ENCODE assay signal across 8 cellular contexts in genomic region chr3:25783661-25784512, GRCh38. TPM values are rescaled to one million over a fixed set of nuclear protein-coding genes. Genes with fewer than 3 reads are reported as not detected.
A peak's percentile ranks its signal among the peaks of the same experiment; 100 is the strongest.
DNase-seq lines count a peak whose midpoint lies in the region; ATAC-seq and TF ChIP-seq lines count a peak whose summit lies in the region.

No MANE protein-coding gene starts in this region.

- H3K27ac ChIP-seq in GM23338 (ENCODE audit: low read depth) (peak overlapping the region; percentile 70; the same call in 1 of the 2 replicates), Karpas-422 (ENCODE audit: low read length) (no peak overlapping the region)

- no peaks in the 10 kb centered on the region for H3K9me3 Mint-ChIP-seq in activated CD4-positive, alpha-beta T cell treated with anti-CD3 and anti-CD28 coated beads, Interleukin-2, amount 10 ng/mL, durations not matched to agents 7 days and 5 days
- H3K9me3 Mint-ChIP-seq in GM23338 = peaks cover 4% of the 10 kb centered on the region; the same call in 1 of the 3 replicates
- no peaks in the 10 kb centered on the region for H3K9me3 Mint-ChIP-seq in naive B cell

- H3K27me3 ChIP-seq in GM23338 (ENCODE audit: insufficient read depth) (peaks cover 6% of the 10 kb centered on the region; the same call in 1 of the 2 replicates), Karpas-422 (ENCODE audit: low read length) (no peaks in the 10 kb centered on the region)

- H3K4me3 Mint-ChIP-seq in activated CD4-positive, alpha-beta T cell treated with anti-CD3 and anti-CD28 coated beads, Interleukin-2, amount 10 ng/mL, durations not matched to agents 7 days and 5 days = peak overlapping the region; percentile 81
- H3K4me3 Mint-ChIP-seq in GM23338 = peak overlapping the region; percentile 72
- peak overlapping the region; percentile 77 to 95 (median 86) for H3K4me3 Mint-ChIP-seq in naive B cell

- DNase-seq in activated CD4-positive, alpha-beta T cell treated with anti-CD3 and anti-CD28 coated beads, Interleukin-2, amount 10 ng/mL, durations not matched to agents 7 days and 5 days = peak; percentile 54
- DNase-seq in activated CD4-positive, alpha-beta T cell treated with anti-CD3 and anti-CD28 coated beads, Interleukin-2, amount 50 U/mL, for 1 hour = no peak
- peak; percentile 92 for DNase-seq in GM23338 (ENCODE audit: low spot score)
- DNase-seq in Karpas-422 = peak; percentile 72
- DNase-seq in SW480 (ENCODE audit: low spot score) = peak; percentile 56
- peak; percentile 33 for DNase-seq in naive B cell
- DNase-seq in mesenteric fat pad (ENCODE audit: low spot score) = no peak

- 0 out of 2 replicates have a peak, but pooled peaks cover 6% of the 10 kb centered on the region for H4K20me1 ChIP-seq in GM23338 (replicated peaks; ENCODE audit: insufficient read depth)
- H4K20me1 ChIP-seq in Karpas-422 (ENCODE audit: insufficient read depth, low read depth, low read length) = no peaks in the 10 kb centered on the region

- H2AFZ ChIP-seq in GM23338 (peak overlapping the region; percentile 64; the same call in 1 of the 2 replicates), Karpas-422 (ENCODE audit: low read length) (peak overlapping the region; percentile 44)

- CTCF ChIA-PET in activated CD4-positive, alpha-beta T cell treated with anti-CD3 and anti-CD28 coated beads, Interleukin-2, amount 10 ng/mL, durations not matched to agents 7 days and 5 days (lab: Charles Lee) = interaction anchor here (0.8 to 1.3 kb wide), 4 partner anchors 11 to 136 kb away, joined by 3 read pairs; no protein-coding TSS in a partner anchor

- TF ChIP-seq CTCF in GM23338 (conservative IDR thresholded peaks at IDR 0.05; ENCODE audit: low read depth in 2 of 2) = no peak

- H3K4me3 ChIP-seq in GM23338 (peak overlapping the region; percentile 59), Karpas-422 (ENCODE audit: low read length) (peak overlapping the region; percentile 64)

- H3K9me2 ChIP-seq in GM23338 (ENCODE audit: insufficient read depth) (no peaks in the 10 kb centered on the region), Karpas-422 (replicated peaks; ENCODE audit: insufficient read depth, low read length) (no peaks in the 10 kb centered on the region)

- ATAC-seq in GM23338 (peak; percentile 88), esophagus mucosa (peak; percentile 50), naive B cell (ENCODE audit: low read depth in 2 of 2) (peak; percentile 11 to 13)

- peaks cover 37% of the 10 kb centered on the region for H3K79me2 ChIP-seq in GM23338 (replicated peaks; ENCODE audit: insufficient read depth)
- peaks cover 43% of the 10 kb centered on the region for H3K79me2 ChIP-seq in Karpas-422 (ENCODE audit: low read length)

- POLR2A ChIA-PET in activated CD4-positive, alpha-beta T cell treated with anti-CD3 and anti-CD28 coated beads, Interleukin-2, amount 10 ng/mL, durations not matched to agents 7 days and 5 days (lab: Charles Lee) = no interaction called here

- no peaks in the 10 kb centered on the region for H3K27me3 Mint-ChIP-seq in activated CD4-positive, alpha-beta T cell treated with anti-CD3 and anti-CD28 coated beads, Interleukin-2, amount 10 ng/mL, durations not matched to agents 7 days and 5 days
- H3K27me3 Mint-ChIP-seq in GM23338 (ENCODE audit: insufficient read depth, low read depth, poor library complexity) (peaks cover 2% of the 10 kb centered on the region), naive B cell (no peaks in the 10 kb centered on the region)

- H3K4me1 Mint-ChIP-seq in activated CD4-positive, alpha-beta T cell treated with anti-CD3 and anti-CD28 coated beads, Interleukin-2, amount 10 ng/mL, durations not matched to agents 7 days and 5 days = peaks cover 49% of the 10 kb centered on the region
- peaks cover 38% of the 10 kb centered on the region for H3K4me1 Mint-ChIP-seq in GM23338
- H3K4me1 Mint-ChIP-seq in naive B cell = peaks cover 26 to 37% (median 37%) of the 10 kb centered on the region in 3 donors

- no peaks in the 10 kb centered on the region for H3K36me3 ChIP-seq in GM23338 (ENCODE audit: insufficient read depth)
- peaks cover 12% of the 10 kb centered on the region; the same call in 1 of the 2 replicates for H3K36me3 ChIP-seq in Karpas-422 (ENCODE audit: insufficient read depth, low read length)

- peak overlapping the region; percentile 86 for H3K27ac Mint-ChIP-seq in activated CD4-positive, alpha-beta T cell treated with anti-CD3 and anti-CD28 coated beads, Interleukin-2, amount 10 ng/mL, durations not matched to agents 7 days and 5 days
- no peak overlapping the region for H3K27ac Mint-ChIP-seq in GM23338
- H3K27ac Mint-ChIP-seq in naive B cell = peak overlapping the region; percentile 91 to 98 (median 95)

- H3K9ac ChIP-seq in Karpas-422 (ENCODE audit: low read length) = peak overlapping the region; percentile 75

- H3K4me1 ChIP-seq in GM23338 (ENCODE audit: insufficient read depth) (peaks cover 30% of the 10 kb centered on the region), Karpas-422 (ENCODE audit: low read length) (peaks cover 41% of the 10 kb centered on the region)

- peaks cover 10% of the 10 kb centered on the region for H3K36me3 Mint-ChIP-seq in activated CD4-positive, alpha-beta T cell treated with anti-CD3 and anti-CD28 coated beads, Interleukin-2, amount 10 ng/mL, durations not matched to agents 7 days and 5 days (ENCODE audit: low read depth)
- H3K36me3 Mint-ChIP-seq in GM23338 (ENCODE audit: low read depth) (no peaks in the 10 kb centered on the region), naive B cell (peaks cover 0 to 7% of the 10 kb centered on the region in 2 donors)

- H3F3A ChIP-seq in GM23338 (replicated peaks; ENCODE audit: low read depth) = no peaks in the 10 kb centered on the region

- H3K4me2 ChIP-seq in GM23338 (peak overlapping the region; percentile 77), Karpas-422 (ENCODE audit: low read depth, low read length, poor library complexity, severe bottlenecking) (peak overlapping the region; percentile 81)

- no peaks in the 10 kb centered on the region for H3K9me3 ChIP-seq in Karpas-422 (ENCODE audit: low read length)

TF ChIP-seq in GM23338, 12 proteins besides CTCF, POLR2A, EP300 and RAD21:
- no peak for TF ChIP-seq JUNB (IDR thresholded peaks at IDR 0.05; ENCODE audit: unreplicated experiment)
- no peak for TF ChIP-seq EZH2 (IDR thresholded peaks at IDR 0.05; ENCODE audit: low read depth, unreplicated experiment)
- no peak for TF ChIP-seq ZNF114 (CRISPR knock-in tag; IDR thresholded peaks at IDR 0.05)
- TF ChIP-seq ZNF331 (CRISPR knock-in tag; IDR thresholded peaks at IDR 0.05; ENCODE audit: low read depth) = 0 out of 2 replicates have a peak, but pooled peaks have one; percentile 16
- TF ChIP-seq, protein P1, sequence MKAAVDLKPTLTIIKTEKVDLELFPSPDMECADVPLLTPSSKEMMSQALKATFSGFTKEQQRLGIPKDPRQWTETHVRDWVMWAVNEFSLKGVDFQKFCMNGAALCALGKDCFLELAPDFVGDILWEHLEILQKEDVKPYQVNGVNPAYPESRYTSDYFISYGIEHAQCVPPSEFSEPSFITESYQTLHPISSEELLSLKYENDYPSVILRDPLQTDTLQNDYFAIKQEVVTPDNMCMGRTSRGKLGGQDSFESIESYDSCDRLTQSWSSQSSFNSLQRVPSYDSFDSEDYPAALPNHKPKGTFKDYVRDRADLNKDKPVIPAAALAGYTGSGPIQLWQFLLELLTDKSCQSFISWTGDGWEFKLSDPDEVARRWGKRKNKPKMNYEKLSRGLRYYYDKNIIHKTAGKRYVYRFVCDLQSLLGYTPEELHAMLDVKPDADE (IDR thresholded peaks at IDR 0.05) = no peak
- peak; percentile 60 for TF ChIP-seq POLR2AphosphoS5 (IDR thresholded peaks at IDR 0.05; ENCODE audit: low read depth)

RNA-seq across cellular contexts. Expression of gene NGLY1, which starts 0.6 kb away (rescaled TPM):
- 10 to 100 TPM; 57.5 to 69.5 TPM for total RNA-seq in activated CD4-positive, alpha-beta T cell treated with anti-CD3 and anti-CD28 coated beads, Interleukin-2, amount 10 ng/mL, durations not matched to agents 7 days and 5 days
- 34.0 and 43.5 TPM in 2 replicates for total RNA-seq in GM23338 (2014; rRNA removed; shearing (Covaris generic))
- polyA plus RNA-seq in GM23338 (2016; fragmentation: Nextera tagmentation; extraction: Ambion mirVana) = 20.4 TPM in 2 replicates
- total RNA-seq in Karpas-422 (2014; rRNA removed; shearing (Covaris generic); ENCODE audit: low replicate concordance) = 59.2 and 78.8 TPM in 2 replicates
- 25.9 TPM for total RNA-seq in esophagus mucosa
- 100 to 1,000 TPM in 2 of 6 donors, 10 to 100 TPM in 4; 76.4 to 108 (median 95.4) TPM for polyA plus RNA-seq in naive B cell (ENCODE audit: low read depth in 6 of 6)
- total RNA-seq in mesenteric fat pad = 35.2 TPM

RNA-seq across cellular contexts. Expression of gene OXSM, which starts 6.0 kb away (rescaled TPM):
- 10 to 100 TPM in 1 of 2 experiments, 1 to 10 TPM in 1; 9.2 to 12.8 TPM for total RNA-seq in activated CD4-positive, alpha-beta T cell treated with anti-CD3 and anti-CD28 coated beads, Interleukin-2, amount 10 ng/mL, durations not matched to agents 7 days and 5 days
- 2.2 and 4.6 TPM in 2 replicates for total RNA-seq in GM23338 (2014; rRNA removed; shearing (Covaris generic))
- polyA plus RNA-seq in GM23338 (2016; fragmentation: Nextera tagmentation; extraction: Ambion mirVana) (1.3 and 3.1 TPM in 2 replicates), naive B cell (ENCODE audit: low read depth in 6 of 6) (10 to 100 TPM; 14.5 to 27.5 (median 19.2) TPM)
- total RNA-seq in Karpas-422 (2014; rRNA removed; shearing (Covaris generic); ENCODE audit: low replicate concordance) = 15.4 and 15.7 TPM in 2 replicates
- total RNA-seq in esophagus mucosa (7.1 TPM), mesenteric fat pad (7.8 TPM)

Comparison
In these comparisons a context has a peak if more than half of its experiments do, and no peak if none do; other contexts are left out.
1. DNase-seq: peak in activated CD4-positive, alpha-beta T cell treated with anti-CD3 and anti-CD28 coated beads, Interleukin-2, amount 10 ng/mL, durations not matched to agents 7 days and 5 days (single experiment), GM23338 (single experiment), Karpas-422 (single experiment), SW480 (single experiment) and naive B cell (single experiment); none in activated CD4-positive, alpha-beta T cell treated with anti-CD3 and anti-CD28 coated beads, Interleukin-2, amount 50 U/mL, for 1 hour (single experiment) and mesenteric fat pad (single experiment).
2. ATAC-seq: peak in every context shown above with its lines; median percentile 88 in GM23338; 50 in esophagus mucosa; 12 in naive B cell.
3. Peak in every context shown above with its lines, with median percentiles within 50 percentile points of each other: H3K4me3 Mint-ChIP-seq.